ENCODE assay signal across 15 cellular contexts in the genomic region with DNA sequence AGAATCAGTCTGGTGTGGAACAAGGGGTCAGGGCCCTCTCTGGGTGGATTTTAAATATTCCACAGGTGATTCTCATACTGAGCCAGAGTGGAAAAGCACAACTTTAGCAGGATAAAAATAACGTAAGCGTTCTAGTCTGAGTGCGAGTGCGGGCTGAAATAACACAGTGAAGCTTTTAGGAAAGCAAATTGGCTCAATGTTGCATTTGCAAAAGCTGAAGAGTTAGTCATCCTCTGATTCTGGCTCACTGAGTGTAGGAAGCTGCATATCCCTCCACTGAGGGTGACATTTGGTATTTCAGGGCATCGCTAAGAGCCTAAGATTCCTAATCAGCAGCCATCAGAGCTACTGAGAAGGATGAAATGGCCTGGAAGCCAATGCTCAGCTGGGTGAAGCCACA.
"Had no signal": no experiment of that assay in that cellular context is flagged by ENCODE, and none has a peak within 500 bp of the region (broad histone marks: within the 10 kb centered on the region; RNA-seq: fewer than 3 reads in every experiment).

No MANE protein-coding gene starts in this region.

- H3K4me1 ChIP-seq: vagina had no signal

- H3K4me3 ChIP-seq: coronary artery, tibial artery, vagina had no signal

- H3K36me3 ChIP-seq: tibial artery, vagina had no signal

- H3K27ac ChIP-seq: coronary artery, tibial artery, vagina had no signal

- H3K9me3 ChIP-seq: tibial artery, vagina had no signal

- DNase-seq: activated CD4-positive, alpha-beta memory T cell treated with anti-CD3 and anti-CD28 coated beads for 36 hours; activated CD4-positive, alpha-beta T cell treated with anti-CD3 and anti-CD28 coated beads for 1 hour; activated naive CD8-positive, alpha-beta T cell treated with anti-CD3 and anti-CD28 coated beads, Interleukin-2, amount 10 ng/mL, durations not matched to agents 7 days and 5 days; effector CD4-positive, alpha-beta T cell; glutamatergic neuron; mesendoderm; nephron progenitor cell; stimulated activated CD4-positive, alpha-beta T cell treated with anti-CD3 and anti-CD28 coated beads, Interleukin-15, amount 100 ng/mL, for 24 hours; stimulated activated CD4-positive, alpha-beta T cell treated with anti-CD3 and anti-CD28 coated beads, Interleukin-4, amount 100 ng/mL, for 24 hours; stimulated activated naive CD8-positive, alpha-beta T cell treated with anti-CD3 and anti-CD28 coated beads, Interleukin-15, amount 100 ng/mL, for 72 hours; SW 1271; tibial artery had no signal

- H3K27me3 ChIP-seq: tibial artery, vagina had no signal

- ATAC-seq: left lobe of liver; stimulated activated naive CD8-positive, alpha-beta T cell treated with anti-CD3 and anti-CD28 coated beads, Interleukin-15, amount 100 ng/mL, for 72 hours had no signal
